In the genomic region with DNA sequence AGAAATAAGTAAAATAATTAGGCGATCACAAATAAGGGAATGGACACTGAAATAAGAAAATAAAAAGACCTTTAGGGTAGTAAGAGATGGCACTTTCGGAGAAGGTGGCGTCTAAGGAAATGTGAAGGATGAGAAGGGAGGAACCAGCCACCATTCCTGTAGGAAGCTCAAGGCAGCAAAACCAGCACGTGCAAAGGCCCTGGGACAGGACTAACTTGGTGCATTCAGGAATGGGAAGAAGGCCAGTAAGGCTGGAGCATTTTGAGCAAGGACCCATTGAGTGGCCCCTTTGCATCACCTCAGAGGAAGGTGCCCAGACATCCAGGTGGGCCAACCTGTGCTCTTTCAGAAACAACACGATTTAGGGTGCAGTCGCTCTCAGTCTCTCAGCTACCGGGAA, we compare ENCODE assay signal across 8 cellular contexts. TPM values are rescaled to one million over a fixed set of nuclear protein-coding genes. Genes with fewer than 3 reads are reported as not detected.
A peak's percentile ranks its signal among the peaks of the same experiment; 100 is the strongest.
DNase-seq lines count a peak whose midpoint lies in the region; TF ChIP-seq lines count a peak whose summit lies in the region.

No MANE protein-coding gene starts in this region.

- peaks cover 17% of the 10 kb centered on the region for H3K36me3 Mint-ChIP-seq in Caco-2 (ENCODE audit: insufficient read depth, unreplicated experiment)
- peaks cover 15% of the 10 kb centered on the region for H3K36me3 Mint-ChIP-seq in dendritic cell treated with granulocyte-macrophage colony-stimulating factor and Interleukin-4, amounts not matched to agents 40 ng/mL and 50 ng/mL, for 4 days (ENCODE audit: low read depth)
- no peaks in the 10 kb centered on the region for H3K36me3 Mint-ChIP-seq in osteocyte (ENCODE audit: unreplicated experiment)

- intact Hi-C loops in Caco-2 (cut with micrococcal nuclease; ENCODE audit: unreplicated experiment), result no loop called here
- intact Hi-C loops in dendritic cell treated with granulocyte-macrophage colony-stimulating factor and Interleukin-4, amounts not matched to agents 40 ng/mL and 50 ng/mL, for 4 days (cut with micrococcal nuclease), result loop anchor here (5.0 kb wide), 1 partner anchor 51 kb away; no protein-coding TSS in a partner anchor
- intact Hi-C loops in adrenal gland (cut with DNase I), result no loop called here

- no peak for TF ChIP-seq POLR2A in adrenal gland (IDR thresholded peaks at IDR 0.05)

- H3K27me3 Mint-ChIP-seq in Caco-2 (ENCODE audit: insufficient read depth, unreplicated experiment), result no peaks in the 10 kb centered on the region
- peaks cover 6% of the 10 kb centered on the region for H3K27me3 Mint-ChIP-seq in dendritic cell treated with granulocyte-macrophage colony-stimulating factor and Interleukin-4, amounts not matched to agents 40 ng/mL and 50 ng/mL, for 4 days
- no peaks in the 10 kb centered on the region for H3K27me3 Mint-ChIP-seq in osteocyte (ENCODE audit: unreplicated experiment)

- H3K4me3 ChIP-seq in Caco-2 (ENCODE audit: low read depth, low read length) (no peak overlapping the region), MG63 (peak overlapping the region; percentile 75), adrenal gland (no peak overlapping the region)

- H3K4me3 Mint-ChIP-seq in Caco-2 (ENCODE audit: unreplicated experiment) (peak overlapping the region; percentile 93), osteocyte (ENCODE audit: unreplicated experiment) (peak overlapping the region; percentile 95)
- H3K4me3 Mint-ChIP-seq in dendritic cell treated with granulocyte-macrophage colony-stimulating factor and Interleukin-4, amounts not matched to agents 40 ng/mL and 50 ng/mL, for 4 days, result no peak overlapping the region

- H3K27me3 ChIP-seq in Caco-2 (replicated peaks; ENCODE audit: control insufficient read depth, insufficient read depth, low read length) (no peaks in the 10 kb centered on the region), MG63 (no peaks in the 10 kb centered on the region), adrenal gland (no peaks in the 10 kb centered on the region)

- CTCF ChIA-PET in Caco-2 (lab: Charles Lee), result no interaction called here

- POLR2A ChIA-PET in Caco-2 (lab: Charles Lee), result no interaction called here

- H3K4me1 ChIP-seq in Caco-2, result peaks cover 20% of the 10 kb centered on the region
- H3K4me1 ChIP-seq in adrenal gland (replicated peaks in 1 of 2), result peaks cover 32 to 34% of the 10 kb centered on the region in 2 donors

- H3K9me3 Mint-ChIP-seq in Caco-2 (ENCODE audit: unreplicated experiment) (no peaks in the 10 kb centered on the region), osteocyte (ENCODE audit: unreplicated experiment) (no peaks in the 10 kb centered on the region)
- H3K9me3 Mint-ChIP-seq in dendritic cell treated with granulocyte-macrophage colony-stimulating factor and Interleukin-4, amounts not matched to agents 40 ng/mL and 50 ng/mL, for 4 days, result peaks cover 8% of the 10 kb centered on the region

- H3K27ac ChIP-seq in adrenal gland, result peak overlapping the region in 1 of 5 donors; percentile 89

- H3K27ac Mint-ChIP-seq in Caco-2 (ENCODE audit: unreplicated experiment) (peak overlapping the region; percentile 95), osteocyte (ENCODE audit: unreplicated experiment) (peak overlapping the region; percentile 95)
- H3K27ac Mint-ChIP-seq in dendritic cell treated with granulocyte-macrophage colony-stimulating factor and Interleukin-4, amounts not matched to agents 40 ng/mL and 50 ng/mL, for 4 days, result peak overlapping the region; percentile 95

- 90 to 96% (median 92%) methylated on average over 7 of the region's 7 CpGs for WGBS in adrenal gland, 4 donors

- DNase-seq in Caco-2 (no peak), MG63 (no peak), osteocyte (ENCODE audit: extremely low spot score, unreplicated experiment) (no peak), adrenal gland (no peak), NCI-H2171 (lab: John Stamatoyannopoulos, UW) (no peak), cerebellum (ENCODE audit: low spot score) (no peak), NCI-H748 (lab: John Stamatoyannopoulos, UW; ENCODE audit: unreplicated experiment) (no peak)

- no peaks in the 10 kb centered on the region for H3K36me3 ChIP-seq in Caco-2 (ENCODE audit: control insufficient read depth, insufficient read depth, low read length)
- no peaks in the 10 kb centered on the region for H3K36me3 ChIP-seq in MG63
- no peaks in the 10 kb centered on the region for H3K36me3 ChIP-seq in adrenal gland (replicated peaks in 1 of 2)

- no TSS peak for BruUV-seq in Caco-2 (replicated peaks; lab: Mats Ljungman, UMichigan)

- TF ChIP-seq CTCF in Caco-2 (IDR thresholded peaks at IDR 0.05; ENCODE audit: insufficient read depth in 1 of 2, low read depth in 1 of 2, low read length in 1 of 2, severe bottlenecking in 1 of 2, unreplicated experiment in 1 of 2) (no peak), osteocyte (IDR thresholded peaks at IDR 0.05) (no peak), adrenal gland (IDR thresholded peaks at IDR 0.05) (no peak)

- H3K4me1 Mint-ChIP-seq in Caco-2 (ENCODE audit: low read depth, unreplicated experiment) (peaks cover 14% of the 10 kb centered on the region), osteocyte (ENCODE audit: unreplicated experiment) (peaks cover 53% of the 10 kb centered on the region)
- peaks cover 60% of the 10 kb centered on the region for H3K4me1 Mint-ChIP-seq in dendritic cell treated with granulocyte-macrophage colony-stimulating factor and Interleukin-4, amounts not matched to agents 40 ng/mL and 50 ng/mL, for 4 days (ENCODE audit: low read depth)

- no peaks in the 10 kb centered on the region for H3K9me3 ChIP-seq in Caco-2
- H3K9me3 ChIP-seq in MG63, result no peaks in the 10 kb centered on the region; the same call in 1 of the 2 replicates
- H3K9me3 ChIP-seq in adrenal gland (replicated peaks in 1 of 3), result no peaks in the 10 kb centered on the region

RNA-seq across cellular contexts. Expression of gene VPS37B, which starts 0.7 kb away (rescaled TPM):
- total RNA-seq in Caco-2 (2022) (24.0 and 25.4 TPM in 2 replicates), osteocyte (27.5 and 29.9 TPM in 2 replicates), adrenal gland (10 to 100 TPM; 21.8 to 46.1 (median 30.7) TPM), cerebellum (17.6 TPM)
- total RNA-seq in MG63 (2014; rRNA removed; shearing (Covaris generic); ENCODE audit: low replicate concordance), result 15.0 and 21.4 TPM in 2 replicates
- polyA plus RNA-seq in adrenal gland, result 10 to 100 TPM; 11.0 to 52.4 (median 25.7) TPM
